8 cellular contexts compared by ENCODE assay signal in the genomic region with DNA sequence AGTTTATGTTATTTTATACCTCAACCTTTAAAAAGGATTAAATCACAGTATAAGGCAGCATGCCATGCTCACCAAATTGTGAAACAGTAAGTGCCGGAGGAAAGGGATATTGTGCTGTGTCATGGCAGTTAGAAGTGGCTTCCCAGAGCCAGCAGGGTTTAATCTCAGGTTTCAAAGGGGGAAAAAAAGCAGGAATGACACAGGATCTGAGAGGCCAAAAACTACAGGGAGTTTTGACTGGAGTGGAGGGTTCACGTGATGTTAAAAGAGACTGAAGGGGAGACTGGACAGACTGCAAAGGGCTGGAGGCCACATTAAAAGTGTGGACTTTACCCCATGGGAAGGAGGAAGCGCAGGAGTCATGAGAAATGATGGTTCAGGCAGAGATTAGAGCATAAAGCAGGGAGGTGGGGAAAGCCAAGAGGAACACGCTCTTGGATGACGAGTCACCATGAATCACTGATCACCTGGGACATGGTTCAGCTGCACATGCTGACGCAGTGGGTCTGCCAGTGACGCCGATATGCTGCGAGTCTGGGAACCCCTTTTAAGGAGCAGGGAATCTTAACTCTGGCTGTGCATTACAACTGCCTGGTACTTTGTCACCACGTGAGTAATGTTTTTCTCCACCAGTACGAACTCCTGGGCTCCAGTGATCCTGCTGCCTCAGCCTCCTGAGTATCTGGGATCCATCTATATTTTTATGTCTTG. TPM values are rescaled to one million over a fixed set of nuclear protein-coding genes. Genes with fewer than 3 reads are reported as not detected.
DNase-seq lines count a peak whose midpoint lies in the region; ATAC-seq, FAIRE-seq and TF ChIP-seq lines count a peak whose summit lies in the region.

No MANE protein-coding gene starts in this region.

- peak overlapping the region; percentile 75; the same call in 1 of the 2 replicates for H3K18ac ChIP-seq in H1 (ENCODE audit: extremely low read depth, low read length)

- TF ChIP-seq RAD21 in H1 (IDR thresholded peaks at IDR 0.05 in 1 of 2, conservative IDR thresholded peaks at IDR 0.05 in 1 of 2; ENCODE audit: low read depth in 2 of 2, low read length in 2 of 2), result no peak

- peak overlapping the region in 1 of 4 experiments; percentile 50; a peak in 2 of 7 replicates for H3K9ac ChIP-seq in H1 (replicated peaks in 1 of 4; ENCODE audit: extremely low read depth in 1 of 4, low read depth in 3 of 4, low read length in 3 of 4)

- H3K56ac ChIP-seq in H1 (replicated peaks; ENCODE audit: insufficient read length, low read depth, low read length), result peak overlapping the region; percentile 63

- H3K4me2 ChIP-seq in H1 (ENCODE audit: insufficient read depth in 1 of 2, low read depth in 2 of 2, low read length in 2 of 2), result peak overlapping the region; percentile 47 to 68

- H4K8ac ChIP-seq in H1 (ENCODE audit: extremely low read depth, insufficient read depth, low read length), result no peak overlapping the region; the same call in 1 of the 2 replicates

- H3K23ac ChIP-seq in H1 (ENCODE audit: insufficient read length), result no peak overlapping the region

- peak overlapping the region; percentile 99 for H2BK12ac ChIP-seq in H1 (ENCODE audit: low read depth, low read length)

- WGBS in H1 (ENCODE audit: extremely low coverage in 1 of 2, insufficient coverage in 1 of 2, insufficient read length in 1 of 2, insufficient replicate concordance in 2 of 2, low coverage in 1 of 2, low lambda C conversion rate in 2 of 2, missing lambda C conversion rate in 1 of 2), 2 experiments, result 63% methylated on average over 11 of the region's 11 CpGs; no CpG with 5 or more reads in 1 of the 2 experiments
- WGBS in mesodermal cell (ENCODE audit: insufficient coverage in 2 of 2), 2 experiments, result 38 to 45% methylated on average over 10 of the region's 11 CpGs

- H3K27ac Mint-ChIP-seq in activated T-helper 1 cell treated with anti-CD3 and anti-CD28 coated beads, Interleukin-12 subunit alpha, Interleukin-12 subunit beta, Interleukin-2, Interleukin-4 antibody, amounts not matched to agents 30 ng/mL and 10 ng/mL and 1 ng/mL, durations not matched to agents 14 hours and 24 hours and 36 hours, result no peak overlapping the region

- H3K36me3 ChIP-seq in H1 (ENCODE audit: control insufficient read depth in 2 of 4, insufficient read depth in 4 of 4, low read length in 3 of 4), result no peaks in the 10 kb centered on the region
- H3K36me3 ChIP-seq in mesodermal cell (ENCODE audit: control insufficient read depth, insufficient read depth, low read length), result peaks cover 10% of the 10 kb centered on the region

- POLR2A ChIA-PET in H1 (lab: Charles Lee; ENCODE audit: partially characterized antibody), result no interaction called here

- peak; percentile 98 for DNase-seq in Daoy (ENCODE audit: low read depth)
- peak; percentile 83 for DNase-seq in NCI-H510A treated with DMSO at 0.1 percent for 48 hours (lab: John Stamatoyannopoulos, UW)
- no peak for DNase-seq in H1 (ENCODE audit: low read depth in 1 of 2, low spot score in 2 of 2)
- DNase-seq in activated T-helper 1 cell treated with anti-CD3 and anti-CD28 coated beads, Interleukin-12 subunit alpha, Interleukin-12 subunit beta, Interleukin-2, Interleukin-4 antibody, amounts not matched to agents 30 ng/mL and 10 ng/mL and 1 ng/mL, durations not matched to agents 14 hours and 24 hours and 36 hours (ENCODE audit: low spot score), result no peak
- DNase-seq in COR-L47 (lab: John Stamatoyannopoulos, UW), result no peak
- DNase-seq in NCI-H1930 (lab: John Stamatoyannopoulos, UW), result no peak

- peak in 1 of 2 experiments; percentile 43; a peak in 1 of 3 replicates for TF ChIP-seq EP300 in H1 (IDR thresholded peaks at IDR 0.05; ENCODE audit: borderline replicate concordance in 1 of 2, low read depth in 2 of 2, low read length in 2 of 2)

- H2BK120ac ChIP-seq in H1 (replicated peaks; ENCODE audit: low read depth, low read length), result peak overlapping the region; percentile 67

- H3K27me3 ChIP-seq in H1 (replicated peaks in 1 of 4; ENCODE audit: control insufficient read depth in 3 of 4, extremely low read depth in 1 of 4, insufficient read depth in 3 of 4, low read length in 3 of 4), result no peaks in the 10 kb centered on the region

- no peaks in the 10 kb centered on the region for H3K9me3 ChIP-seq in H1 (ENCODE audit: insufficient read depth in 2 of 2, low read depth in 1 of 2, low read length in 1 of 2)
- H3K9me3 ChIP-seq in mesodermal cell (ENCODE audit: control insufficient read depth, low read length), result no peaks in the 10 kb centered on the region

- H3K9me3 Mint-ChIP-seq in activated T-helper 1 cell treated with anti-CD3 and anti-CD28 coated beads, Interleukin-12 subunit alpha, Interleukin-12 subunit beta, Interleukin-2, Interleukin-4 antibody, amounts not matched to agents 30 ng/mL and 10 ng/mL and 1 ng/mL, durations not matched to agents 14 hours and 24 hours and 36 hours, result no peaks in the 10 kb centered on the region

- H2BK20ac ChIP-seq in H1 (ENCODE audit: low read length), result peak overlapping the region; percentile 24

- H3K14ac ChIP-seq in H1 (ENCODE audit: insufficient read length), result no peak overlapping the region

- H2AFZ ChIP-seq in H1 (ENCODE audit: low read length), result 0 out of 2 replicates have a peak overlapping the region, but pooled peaks have one; percentile 29

- TF ChIP-seq CTCF in H1 (IDR thresholded peaks at IDR 0.05; ENCODE audit: control extremely low read depth in 1 of 3, insufficient read depth in 1 of 3, low read depth in 1 of 3, low read length in 3 of 3), result no peak

- peak overlapping the region; percentile 86 for H2BK5ac ChIP-seq in H1 (ENCODE audit: low read depth, low read length)

- peak overlapping the region; percentile 6 for H3K4ac ChIP-seq in H1 (replicated peaks; ENCODE audit: insufficient read length, low read depth, low read length)

- 0 out of 3 replicates have a peak, but pooled peaks of 1 of the 2 experiments have one; percentile 20 for TF ChIP-seq POLR2A in H1 (IDR thresholded peaks at IDR 0.05; ENCODE audit: control extremely low read depth in 1 of 2, low read depth in 2 of 2, low read length in 2 of 2)

- FAIRE-seq in H1 (lab: Jason Lieb, UNC), result peak; percentile 24

- peaks cover 0 to 10% (median 8%) of the 10 kb centered on the region in 4 experiments; a peak in 5 of 7 replicates for H3K4me1 ChIP-seq in H1 (replicated peaks in 1 of 4; ENCODE audit: control insufficient read depth in 3 of 4, insufficient read depth in 4 of 4, low read length in 3 of 4)
- H3K4me1 ChIP-seq in mesodermal cell (ENCODE audit: control insufficient read depth, insufficient read depth, low read length, poor library complexity, severe bottlenecking), result peaks cover 53% of the 10 kb centered on the region

- H3K79me2 ChIP-seq in H1 (ENCODE audit: control insufficient read depth in 1 of 2, insufficient read depth in 2 of 2, low read length in 2 of 2), result peaks cover 3 to 14% of the 10 kb centered on the region in 2 experiments; a peak in 3 of 4 replicates

- peak overlapping the region; percentile 85 for H4K91ac ChIP-seq in H1 (replicated peaks; ENCODE audit: insufficient read length, low read length)

- peak overlapping the region; percentile 61; the same call in 1 of the 2 replicates for H2BK15ac ChIP-seq in H1 (ENCODE audit: low read length)

- intact Hi-C loops in activated T-helper 1 cell treated with anti-CD3 and anti-CD28 coated beads, Interleukin-12 subunit alpha, Interleukin-12 subunit beta, Interleukin-2, Interleukin-4 antibody, amounts not matched to agents 30 ng/mL and 10 ng/mL and 1 ng/mL, durations not matched to agents 14 hours and 24 hours and 36 hours (cut with micrococcal nuclease), result no loop called here

- H3K27ac ChIP-seq in H1 (ENCODE audit: low read depth, low read length) (peak overlapping the region; percentile 60; the same call in 1 of the 2 replicates), mesodermal cell (ENCODE audit: low read depth, low read length, severe bottlenecking) (peak overlapping the region; percentile 98)

- H3K79me1 ChIP-seq in H1 (ENCODE audit: low read depth, low read length), result no peaks in the 10 kb centered on the region; the same call in 1 of the 2 replicates

- peaks cover 0 to 4% of the 10 kb centered on the region in 2 experiments for H4K20me1 ChIP-seq in H1 (replicated peaks in 1 of 2; ENCODE audit: control insufficient read depth in 1 of 2, insufficient read depth in 2 of 2, low read length in 2 of 2)

- H3K27me3 Mint-ChIP-seq in activated T-helper 1 cell treated with anti-CD3 and anti-CD28 coated beads, Interleukin-12 subunit alpha, Interleukin-12 subunit beta, Interleukin-2, Interleukin-4 antibody, amounts not matched to agents 30 ng/mL and 10 ng/mL and 1 ng/mL, durations not matched to agents 14 hours and 24 hours and 36 hours (ENCODE audit: insufficient read depth), result peaks cover 3% of the 10 kb centered on the region

- ATAC-seq in HG03354 (IDR thresholded peaks at IDR 0.05; ENCODE audit: poor library complexity, severe bottlenecking, unreplicated experiment), result no peak

- H3K4me3 ChIP-seq in H1 (ENCODE audit: extremely low read depth in 1 of 4, insufficient read depth in 2 of 4, low read depth in 3 of 4, low read length in 4 of 4), result no peak overlapping the region
- no peak overlapping the region for H3K4me3 ChIP-seq in mesodermal cell (ENCODE audit: extremely low read depth, insufficient read depth, low read length, poor library complexity, severe bottlenecking)

- no peak overlapping the region for H3K4me3 Mint-ChIP-seq in activated T-helper 1 cell treated with anti-CD3 and anti-CD28 coated beads, Interleukin-12 subunit alpha, Interleukin-12 subunit beta, Interleukin-2, Interleukin-4 antibody, amounts not matched to agents 30 ng/mL and 10 ng/mL and 1 ng/mL, durations not matched to agents 14 hours and 24 hours and 36 hours

- peak overlapping the region; percentile 88 for H2AK5ac ChIP-seq in H1 (ENCODE audit: low read depth, low read length)

- peak overlapping the region; percentile 32 for H4K5ac ChIP-seq in H1 (ENCODE audit: insufficient read length, low read depth, low read length)

- H3K23me2 ChIP-seq in H1 (ENCODE audit: low read depth, low read length), result peaks cover 3% of the 10 kb centered on the region; the same call in 1 of the 2 replicates

- no peaks in the 10 kb centered on the region for H3K36me3 Mint-ChIP-seq in activated T-helper 1 cell treated with anti-CD3 and anti-CD28 coated beads, Interleukin-12 subunit alpha, Interleukin-12 subunit beta, Interleukin-2, Interleukin-4 antibody, amounts not matched to agents 30 ng/mL and 10 ng/mL and 1 ng/mL, durations not matched to agents 14 hours and 24 hours and 36 hours (ENCODE audit: low read depth)

- CTCF ChIA-PET in H1 (lab: Charles Lee; ENCODE audit: partially characterized antibody), result no interaction called here

- peaks cover 13% of the 10 kb centered on the region for H3K4me1 Mint-ChIP-seq in activated T-helper 1 cell treated with anti-CD3 and anti-CD28 coated beads, Interleukin-12 subunit alpha, Interleukin-12 subunit beta, Interleukin-2, Interleukin-4 antibody, amounts not matched to agents 30 ng/mL and 10 ng/mL and 1 ng/mL, durations not matched to agents 14 hours and 24 hours and 36 hours (ENCODE audit: low read depth)

RNA-seq across cellular contexts. Expression of a gene that starts 6.1 kb away (rescaled TPM):
- total RNA-seq in Daoy (2014; rRNA removed; shearing (Covaris generic)), result 35.8 and 39.9 TPM in 2 replicates
- total RNA-seq in H1 (2021; fragmentation: NEBNext Ultra II Directional; extraction: Animal tissue kit (Norgen Biotek cat#: 25700)), result 42.8 and 43.2 TPM in 2 replicates
- 30.5 and 32.3 TPM in 2 replicates for polyA plus RNA-seq in H1 (2011; rRNA removed)
- polyA plus RNA-seq in H1 (2011; cell fraction: cytosol; rRNA removed), result 47.4 TPM
- 20.3 TPM for polyA plus RNA-seq in H1 (2011; cell fraction: nucleus; rRNA removed)
- 31.2 to 43.4 TPM (median 35.0 TPM) in 4 replicates for polyA plus RNA-seq in H1 (2012, experiment 1 of 2)
- 9.4 TPM for polyA plus RNA-seq in H1 (2012, experiment 2 of 2)
- polyA plus RNA-seq in H1 (2013, experiment 1 of 2), result 30.5 TPM
- polyA plus RNA-seq in H1 (2013, experiment 2 of 2), result 30.2 TPM
- 20.1 and 22.6 TPM in 2 replicates for polyA minus RNA-seq in H1 (2011; rRNA and poly(A)+ RNA removed)
- 14.7 TPM for polyA minus RNA-seq in H1 (2011; cell fraction: cytosol; rRNA and poly(A)+ RNA removed)
- 16.3 TPM for polyA minus RNA-seq in H1 (2011; cell fraction: nucleus; rRNA and poly(A)+ RNA removed)
- 40.1 TPM for polyA plus RNA-seq in mesodermal cell (2013, experiment 1 of 2)
- polyA plus RNA-seq in mesodermal cell (2013, experiment 2 of 2), result 38.2 TPM
- 24.8 and 26.8 TPM in 2 replicates for total RNA-seq in activated T-helper 1 cell treated with anti-CD3 and anti-CD28 coated beads, Interleukin-12 subunit alpha, Interleukin-12 subunit beta, Interleukin-2, Interleukin-4 antibody, amounts not matched to agents 30 ng/mL and 10 ng/mL and 1 ng/mL, durations not matched to agents 14 hours and 24 hours and 36 hours

RNA-seq across cellular contexts. Expression of a gene that starts 50.8 kb away (rescaled TPM):
- total RNA-seq in Daoy (2014; rRNA removed; shearing (Covaris generic)), result 9.5 and 10.5 TPM in 2 replicates
- 20.9 and 22.1 TPM in 2 replicates for total RNA-seq in H1 (2021; fragmentation: NEBNext Ultra II Directional; extraction: Animal tissue kit (Norgen Biotek cat#: 25700))
- 13.1 and 13.7 TPM in 2 replicates for polyA plus RNA-seq in H1 (2011; rRNA removed)
- polyA plus RNA-seq in H1 (2011; cell fraction: cytosol; rRNA removed), result 16.8 TPM
- 38.3 TPM for polyA plus RNA-seq in H1 (2011; cell fraction: nucleus; rRNA removed)
- 18.6 to 29.5 TPM (median 24.5 TPM) in 4 replicates for polyA plus RNA-seq in H1 (2012, experiment 1 of 2)
- polyA plus RNA-seq in H1 (2012, experiment 2 of 2), result 7.4 TPM
- polyA plus RNA-seq in H1 (2013, experiment 1 of 2), result 17.2 TPM
- polyA plus RNA-seq in H1 (2013, experiment 2 of 2), result 16.3 TPM
- 10.2 and 15.1 TPM in 2 replicates for polyA minus RNA-seq in H1 (2011; rRNA and poly(A)+ RNA removed)
- polyA minus RNA-seq in H1 (2011; cell fraction: cytosol; rRNA and poly(A)+ RNA removed), result 11.2 TPM
- 28.3 TPM for polyA minus RNA-seq in H1 (2011; cell fraction: nucleus; rRNA and poly(A)+ RNA removed)
- 20.6 TPM for polyA plus RNA-seq in mesodermal cell (2013, experiment 1 of 2)
- 21.3 TPM for polyA plus RNA-seq in mesodermal cell (2013, experiment 2 of 2)
- 45.8 and 47.4 TPM in 2 replicates for total RNA-seq in activated T-helper 1 cell treated with anti-CD3 and anti-CD28 coated beads, Interleukin-12 subunit alpha, Interleukin-12 subunit beta, Interleukin-2, Interleukin-4 antibody, amounts not matched to agents 30 ng/mL and 10 ng/mL and 1 ng/mL, durations not matched to agents 14 hours and 24 hours and 36 hours

Comparison
In these comparisons a context has a peak if more than half of its experiments do, and no peak if none do; other contexts are left out.
1. DNase-seq: peak in Daoy (single experiment) and NCI-H510A treated with DMSO at 0.1 percent for 48 hours (single experiment); none in H1 (0 of 2), activated T-helper 1 cell treated with anti-CD3 and anti-CD28 coated beads, Interleukin-12 subunit alpha, Interleukin-12 subunit beta, Interleukin-2, Interleukin-4 antibody, amounts not matched to agents 30 ng/mL and 10 ng/mL and 1 ng/mL, durations not matched to agents 14 hours and 24 hours and 36 hours (single experiment), COR-L47 (single experiment) and NCI-H1930 (0 of 2).